In genomic region chr18:68186039-68186438, GRCh38 we compare ENCODE assay signal across 20 cellular contexts.
DNase-seq lines count a peak whose midpoint lies in the region; ATAC-seq, FAIRE-seq and TF ChIP-seq lines count a peak whose summit lies in the region.
"Had no signal": no experiment of that assay in that cellular context is flagged by ENCODE, and none has a peak within 500 bp of the region (broad histone marks: within the 10 kb centered on the region; RNA-seq: fewer than 3 reads in every experiment).

No MANE protein-coding gene starts in this region.

- TF ChIP-seq EP300 in HepG2 (IDR thresholded peaks at IDR 0.05; ENCODE audit: low read depth in 2 of 2, low read length in 2 of 2), result no peak
- TF ChIP-seq EP300 in HepG2 (CRISPR knock-in tag; IDR thresholded peaks at IDR 0.05; ENCODE audit: borderline replicate concordance), result no peak

- H4K20me1 ChIP-seq in HepG2 (ENCODE audit: insufficient read depth, low read length), result no peaks in the 10 kb centered on the region
- no peaks in the 10 kb centered on the region for H4K20me1 ChIP-seq in osteoblast (ENCODE audit: insufficient read depth, low read length)
- H4K20me1 ChIP-seq: BLaER1 treated with 17β-estradiol and CSF1 and Interleukin-3, amounts not matched to agents 10 nM and 100 nM had no signal

- H3K4me2 ChIP-seq in HepG2 (ENCODE audit: low read depth, low read length) (no peak overlapping the region), osteoblast (ENCODE audit: insufficient read depth, low read length) (peak overlapping the region; percentile 8)
- H3K4me2 ChIP-seq: BLaER1 treated with 17β-estradiol and CSF1 and Interleukin-3, amounts not matched to agents 10 nM and 100 nM; GM23338 had no signal

- POLR2A ChIA-PET in HepG2 (lab: Yijun Ruan, JAX), result no interaction called here

- no peak for FAIRE-seq in HepG2 (lab: Jason Lieb, UNC)
- FAIRE-seq: GM12878, GM19239, H54 had no signal

- no TSS peak for BruUV-seq in HepG2 (replicated peaks; lab: Mats Ljungman, UMichigan)

- TF ChIP-seq POLR2A in HepG2 (IDR thresholded peaks at IDR 0.05; ENCODE audit: insufficient read depth in 1 of 2, low read depth in 2 of 2, low read length in 2 of 2) (no peak), right lobe of liver (IDR thresholded peaks at IDR 0.05) (no peak)

- 13% methylated on average over 5 of the region's 5 CpGs for WGBS in HepG2 (ENCODE audit: low lambda C conversion rate)
- 56% methylated on average over 5 of the region's 5 CpGs for WGBS in right lobe of liver (ENCODE audit: insufficient coverage, low coverage, low lambda C conversion rate, missing lambda C conversion rate)

- intact Hi-C loops in HepG2 (cut with micrococcal nuclease; ENCODE audit: unreplicated experiment), result no loop called here
- intact Hi-C loops in right lobe of liver (cut with DNase I), result no loop called here

- H3K79me2 ChIP-seq in HepG2 (ENCODE audit: insufficient read depth, low read length) (no peaks in the 10 kb centered on the region), osteoblast (ENCODE audit: insufficient read depth, low read length) (no peaks in the 10 kb centered on the region)

- H3K4me3 ChIP-seq in HepG2 (replicated peaks in 1 of 3; ENCODE audit: insufficient read depth in 1 of 3, low read depth in 2 of 3, low read length in 3 of 3) (no peak overlapping the region), right lobe of liver (no peak overlapping the region), fibroblast of villous mesenchyme (ENCODE audit: low read depth, low read length) (no peak overlapping the region), osteoblast (ENCODE audit: insufficient read depth, low read length) (no peak overlapping the region), BE2C (ENCODE audit: low read depth, low read length) (no peak overlapping the region)
- H3K4me3 ChIP-seq: BLaER1 treated with 17β-estradiol and CSF1 and Interleukin-3, amounts not matched to agents 10 nM and 100 nM; GM12878; GM23338; HAP-1 had no signal

- ATAC-seq in HepG2 (no peak), right lobe of liver (no peak), GM19463 (IDR thresholded peaks at IDR 0.05; ENCODE audit: unreplicated experiment) (no peak)
- ATAC-seq: GM12878, GM23338 had no signal

- H3K4me1 ChIP-seq in HepG2 (ENCODE audit: insufficient read depth, low read length) (no peaks in the 10 kb centered on the region), right lobe of liver (no peaks in the 10 kb centered on the region), osteoblast (ENCODE audit: insufficient read depth, low read length) (no peaks in the 10 kb centered on the region), BE2C (no peaks in the 10 kb centered on the region)
- H3K4me1 ChIP-seq: BLaER1 treated with 17β-estradiol and CSF1 and Interleukin-3, amounts not matched to agents 10 nM and 100 nM; HAP-1 had no signal

- CTCF ChIA-PET in HepG2 (lab: Yijun Ruan, JAX; ENCODE audit: low intra/inter-chr PET ratio, low total read pairs), result no interaction called here

- H3K27ac ChIP-seq in HepG2 (ENCODE audit: extremely low read length, insufficient read depth, low read length) (no peak overlapping the region), right lobe of liver (no peak overlapping the region), osteoblast (ENCODE audit: low read depth, low read length) (no peak overlapping the region)
- H3K27ac ChIP-seq: 22Rv1; BLaER1 treated with 17β-estradiol and CSF1 and Interleukin-3, amounts not matched to agents 10 nM and 100 nM had no signal

- H3K9me3 ChIP-seq in HepG2 (ENCODE audit: low read length) (no peaks in the 10 kb centered on the region), right lobe of liver (no peaks in the 10 kb centered on the region), osteoblast (ENCODE audit: low read depth, low read length) (no peaks in the 10 kb centered on the region), BE2C (no peaks in the 10 kb centered on the region)
- H3K9me3 ChIP-seq: BLaER1 treated with 17β-estradiol and CSF1 and Interleukin-3, amounts not matched to agents 10 nM and 100 nM; HAP-1 had no signal

- no peak overlapping the region for H2AFZ ChIP-seq in HepG2 (ENCODE audit: low read length)
- peak overlapping the region; percentile 32 for H2AFZ ChIP-seq in osteoblast (ENCODE audit: low read length)
- H2AFZ ChIP-seq: GM23338 had no signal

- H3K9ac ChIP-seq in HepG2 (ENCODE audit: insufficient read depth, low read depth, low read length), result no peak overlapping the region
- H3K9ac ChIP-seq: BLaER1 treated with 17β-estradiol and CSF1 and Interleukin-3, amounts not matched to agents 10 nM and 100 nM had no signal

- H3K36me3 ChIP-seq in HepG2 (replicated peaks in 1 of 2; ENCODE audit: control insufficient read depth in 1 of 2, insufficient read depth in 2 of 2, low read length in 2 of 2) (no peaks in the 10 kb centered on the region), right lobe of liver (no peaks in the 10 kb centered on the region), osteoblast (ENCODE audit: insufficient read depth, low read length) (no peaks in the 10 kb centered on the region), BE2C (no peaks in the 10 kb centered on the region)
- H3K36me3 ChIP-seq: BLaER1 treated with 17β-estradiol and CSF1 and Interleukin-3, amounts not matched to agents 10 nM and 100 nM; HAP-1 had no signal

- TF ChIP-seq RAD21 in HepG2 (CRISPR knock-in tag; IDR thresholded peaks at IDR 0.05), result no peak

- TF ChIP-seq CTCF in HepG2 (CRISPR knock-in tag; IDR thresholded peaks at IDR 0.05) (no peak), right lobe of liver (IDR thresholded peaks at IDR 0.05) (no peak), fibroblast of villous mesenchyme (IDR thresholded peaks at IDR 0.05; ENCODE audit: insufficient read depth, low read depth, low read length) (no peak), osteoblast (IDR thresholded peaks at IDR 0.05; ENCODE audit: extremely low read depth, low read depth, low read length) (no peak), BE2C (IDR thresholded peaks at IDR 0.05; ENCODE audit: low read depth, low read length) (no peak)

- no peak for DNase-seq in HepG2 (ENCODE audit: low spot score)
- DNase-seq in right lobe of liver, result no peak
- DNase-seq in fibroblast of villous mesenchyme (ENCODE audit: low read depth), result peak; percentile 27
- no peak for DNase-seq in osteoblast (ENCODE audit: insufficient read length, low spot score, missing footprints)
- no peak for DNase-seq in BE2C
- DNase-seq: CD4-positive, alpha-beta T cell; CD8-positive, alpha-beta memory T cell; DMS 273 treated with DMSO at 0.1 percent for 48 hours; DMS79; EL; GDM1; HFFc6 had no signal

- in situ Hi-C loops in HepG2 (cut with HindIII; ENCODE audit: extremely low pct_ligation_motif_present, low pct_unique_long_range_greater_than_20kb), result no loop called here

- H3K27me3 ChIP-seq in HepG2 (ENCODE audit: control insufficient read depth in 1 of 2, insufficient read depth in 2 of 2, low read length in 2 of 2) (no peaks in the 10 kb centered on the region), right lobe of liver (no peaks in the 10 kb centered on the region), osteoblast (ENCODE audit: insufficient read depth, low read length) (no peaks in the 10 kb centered on the region), BE2C (no peaks in the 10 kb centered on the region)
- H3K27me3 ChIP-seq: BLaER1 treated with 17β-estradiol and CSF1 and Interleukin-3, amounts not matched to agents 10 nM and 100 nM had no signal

TF ChIP-seq in HepG2, 621 proteins besides CTCF, POLR2A, EP300 and RAD21:
- TF ChIP-seq ZNF766 (CRISPR knock-in tag; IDR thresholded peaks at IDR 0.05; ENCODE audit: borderline replicate concordance) (no peak), CHD4 (IDR thresholded peaks at IDR 0.05; ENCODE audit: borderline replicate concordance, low read length) (no peak), CEBPB (IDR thresholded peaks at IDR 0.05; ENCODE audit: borderline replicate concordance, low read depth, low read length) (0 out of 2 replicates have a peak, but pooled peaks have one; percentile 34)
